Comparison of ENCODE assay signal across 15 cellular contexts in genomic region chr16:11676799-11677198, GRCh38. TPM values are rescaled to one million over a fixed set of nuclear protein-coding genes. Genes with fewer than 3 reads are reported as not detected.
DNase-seq lines count a peak whose midpoint lies in the region; ATAC-seq and TF ChIP-seq lines count a peak whose summit lies in the region.
"Had no signal": no experiment of that assay in that cellular context is flagged by ENCODE, and none has a peak within 500 bp of the region (broad histone marks: within the 10 kb centered on the region; RNA-seq: fewer than 3 reads in every experiment).

No MANE protein-coding gene starts in this region.

- H3K4me2 ChIP-seq in BLaER1 treated with 17β-estradiol and CSF1 and Interleukin-3, amounts not matched to agents 10 nM and 100 nM: peak overlapping the region; percentile 84 to 99 (median 96)
- H3K4me2 ChIP-seq: neural progenitor cell had no signal

- peak overlapping the region; percentile 1 to 74 (median 51); a peak in 15 of 22 replicates for H3K9ac ChIP-seq in BLaER1 treated with 17β-estradiol and CSF1 and Interleukin-3, amounts not matched to agents 10 nM and 100 nM
- H3K9ac ChIP-seq: neural progenitor cell had no signal

- peaks cover 4% of the 10 kb centered on the region for H3K27me3 Mint-ChIP-seq in IgD-negative memory B cell
- H3K27me3 Mint-ChIP-seq in CD4-positive, alpha-beta memory T cell: no peaks in the 10 kb centered on the region
- H3K27me3 Mint-ChIP-seq: activated T-helper 17 cell treated with anti-CD3 and anti-CD28 coated beads, Interleukin-2, amount 50 U/mL, for 72 hours; central memory CD8-positive, alpha-beta T cell had no signal

- peak overlapping the region; percentile 81 to 100 (median 83) for H3K27ac Mint-ChIP-seq in IgD-negative memory B cell
- H3K27ac Mint-ChIP-seq in CD4-positive, alpha-beta memory T cell: peak overlapping the region in 3 of 7 donors; percentile 2 to 64 (median 12)

- DNase-seq in dorsolateral prefrontal cortex: no peak
- no peak for DNase-seq in CD4-positive, alpha-beta memory T cell
- no peak for DNase-seq in T-helper 1 cell
- no peak for DNase-seq in activated CD4-positive, alpha-beta T cell treated with anti-CD3 and anti-CD28 coated beads, Interleukin-2, amount 50 U/mL, for 48 hours
- DNase-seq: activated CD4-positive, alpha-beta T cell treated with anti-CD3 and anti-CD28 coated beads for 1 hour; GF-D8; NCI-H1105 treated with DMSO at 0.1 percent for 48 hours; NCI-H526 treated with DMSO at 0.1 percent for 48 hours had no signal

- H3K4me3 Mint-ChIP-seq in IgD-negative memory B cell: peak overlapping the region; percentile 16 to 78 (median 69)
- H3K4me3 Mint-ChIP-seq in CD4-positive, alpha-beta memory T cell: no peak overlapping the region
- H3K4me3 Mint-ChIP-seq: activated T-helper 17 cell treated with anti-CD3 and anti-CD28 coated beads, Interleukin-2, amount 50 U/mL, for 72 hours; central memory CD8-positive, alpha-beta T cell; neural progenitor cell had no signal

- peak overlapping the region in 7 of 11 experiments; percentile 8 to 85 (median 70); a peak in 11 of 22 replicates for H3K27ac ChIP-seq in BLaER1 treated with 17β-estradiol and CSF1 and Interleukin-3, amounts not matched to agents 10 nM and 100 nM
- peak overlapping the region in 30 of 59 donors; percentile 2 to 94 (median 76) for H3K27ac ChIP-seq in dorsolateral prefrontal cortex
- H3K27ac ChIP-seq in neutrophil: peak overlapping the region; percentile 89
- no peak overlapping the region for H3K27ac ChIP-seq in CD4-positive, alpha-beta memory T cell (ENCODE audit: low read depth, low read length)
- H3K27ac ChIP-seq: neural progenitor cell had no signal

- intact Hi-C loops in dorsolateral prefrontal cortex (cut with DNase I): no loop called here
- intact Hi-C loops in CD4-positive, alpha-beta memory T cell (cut with micrococcal nuclease): no loop called here

- no peaks in the 10 kb centered on the region for H3K27me3 ChIP-seq in BLaER1 treated with 17β-estradiol and CSF1 and Interleukin-3, amounts not matched to agents 10 nM and 100 nM
- H3K27me3 ChIP-seq in dorsolateral prefrontal cortex: no peaks in the 10 kb centered on the region
- H3K27me3 ChIP-seq in neutrophil: no peaks in the 10 kb centered on the region
- no peaks in the 10 kb centered on the region for H3K27me3 ChIP-seq in CD4-positive, alpha-beta memory T cell (ENCODE audit: insufficient read depth, low read length)
- H3K27me3 ChIP-seq: neural progenitor cell had no signal

- POLR2A ChIA-PET in CD4-positive, alpha-beta memory T cell (lab: Charles Lee; ENCODE audit: partially characterized antibody): interaction anchor here (0.8 kb wide), 1 partner anchor 145 kb away, joined by 4 read pairs; no protein-coding TSS in a partner anchor

- H3K4me1 Mint-ChIP-seq in IgD-negative memory B cell: peaks cover 58 to 87% (median 82%) of the 10 kb centered on the region in 3 donors
- H3K4me1 Mint-ChIP-seq in CD4-positive, alpha-beta memory T cell: peaks cover 29 to 86% (median 58%) of the 10 kb centered on the region in 4 donors

- ATAC-seq in GM21717 (IDR thresholded peaks at IDR 0.05; ENCODE audit: unreplicated experiment): no peak
- ATAC-seq: activated T-helper 17 cell treated with anti-CD3 and anti-CD28 coated beads, Interleukin-2, amount 50 U/mL, for 72 hours had no signal

- no peaks in the 10 kb centered on the region for H3K9me3 ChIP-seq in BLaER1 treated with 17β-estradiol and CSF1 and Interleukin-3, amounts not matched to agents 10 nM and 100 nM (replicated peaks in 1 of 11)
- H3K9me3 ChIP-seq in neutrophil: no peaks in the 10 kb centered on the region
- no peaks in the 10 kb centered on the region for H3K9me3 ChIP-seq in CD4-positive, alpha-beta memory T cell (ENCODE audit: control insufficient read depth in 1 of 2, low read length in 2 of 2)

- no peak for TF ChIP-seq CTCF in dorsolateral prefrontal cortex (IDR thresholded peaks at IDR 0.05 in 54 of 56, conservative IDR thresholded peaks at IDR 0.05 in 2 of 56; ENCODE audit: low read depth in 1 of 56, partially characterized antibody in 56 of 56)
- no peak for TF ChIP-seq CTCF in neutrophil (IDR thresholded peaks at IDR 0.05)

- H3K4me3 ChIP-seq in BLaER1 treated with 17β-estradiol and CSF1 and Interleukin-3, amounts not matched to agents 10 nM and 100 nM: peak overlapping the region in 2 of 10 experiments; percentile 4 to 18; a peak in 3 of 20 replicates
- H3K4me3 ChIP-seq in dorsolateral prefrontal cortex: no peak overlapping the region
- H3K4me3 ChIP-seq in neutrophil (ENCODE audit: low read depth in 1 of 2, low read length in 1 of 2): no peak overlapping the region
- no peak overlapping the region for H3K4me3 ChIP-seq in CD4-positive, alpha-beta memory T cell (ENCODE audit: low read length in 2 of 2)
- H3K4me3 ChIP-seq: neural progenitor cell had no signal

- no peaks in the 10 kb centered on the region for H3K9me3 Mint-ChIP-seq in IgD-negative memory B cell
- no peaks in the 10 kb centered on the region for H3K9me3 Mint-ChIP-seq in CD4-positive, alpha-beta memory T cell
- H3K9me3 Mint-ChIP-seq: activated T-helper 17 cell treated with anti-CD3 and anti-CD28 coated beads, Interleukin-2, amount 50 U/mL, for 72 hours; central memory CD8-positive, alpha-beta T cell; neural progenitor cell had no signal

- peaks cover 98 to 100% (median 100%) of the 10 kb centered on the region in 10 experiments for H3K4me1 ChIP-seq in BLaER1 treated with 17β-estradiol and CSF1 and Interleukin-3, amounts not matched to agents 10 nM and 100 nM
- H3K4me1 ChIP-seq in neutrophil (ENCODE audit: control insufficient read depth in 1 of 2, insufficient read depth in 1 of 2, low read depth in 1 of 2, low read length in 1 of 2): peaks cover 70 to 77% of the 10 kb centered on the region in 2 experiments
- peaks cover 52% of the 10 kb centered on the region for H3K4me1 ChIP-seq in CD4-positive, alpha-beta memory T cell (ENCODE audit: insufficient read depth, low read length)

- H3K36me3 Mint-ChIP-seq in IgD-negative memory B cell: peaks cover 12% of the 10 kb centered on the region
- H3K36me3 Mint-ChIP-seq in CD4-positive, alpha-beta memory T cell: peaks cover 18 to 62% of the 10 kb centered on the region in 2 donors

- H4K20me1 ChIP-seq in BLaER1 treated with 17β-estradiol and CSF1 and Interleukin-3, amounts not matched to agents 10 nM and 100 nM: peaks cover 76 to 100% (median 98%) of the 10 kb centered on the region in 11 experiments

- CTCF ChIA-PET in CD4-positive, alpha-beta memory T cell (lab: Charles Lee; ENCODE audit: partially characterized antibody): interaction anchor here (2.4 to 2.8 kb wide), 2 partner anchors 38 to 145 kb away, joined by 8 to 10 read pairs; no protein-coding TSS in a partner anchor

- H3K36me3 ChIP-seq in BLaER1 treated with 17β-estradiol and CSF1 and Interleukin-3, amounts not matched to agents 10 nM and 100 nM: peaks cover 48 to 83% (median 58%) of the 10 kb centered on the region in 11 experiments
- peaks cover 64% of the 10 kb centered on the region for H3K36me3 ChIP-seq in neutrophil
- peaks cover 33% of the 10 kb centered on the region for H3K36me3 ChIP-seq in CD4-positive, alpha-beta memory T cell (ENCODE audit: insufficient read depth, low read length)
- H3K36me3 ChIP-seq: neural progenitor cell had no signal

RNA-seq across cellular contexts. Expression of gene SNN, which starts 8.5 kb away (rescaled TPM):
- 60.9 TPM for polyA plus RNA-seq in IgD-negative memory B cell
- total RNA-seq in dorsolateral prefrontal cortex: 100 to 1,000 TPM in 118 of 120 experiments, 10 to 100 TPM in 2; 90.3 to 278 (median 166) TPM
- 10 to 100 TPM; 19.2 to 20.4 TPM for total RNA-seq in CD4-positive, alpha-beta memory T cell
- 10 to 100 TPM; 16.1 to 16.7 TPM for polyA plus RNA-seq in CD4-positive, alpha-beta memory T cell

Comparison
In these comparisons a context has a peak if more than half of its experiments do, and no peak if none do; other contexts are left out.
1. H3K4me3 Mint-ChIP-seq: peak in IgD-negative memory B cell (4 of 4); none in CD4-positive, alpha-beta memory T cell (0 of 8).
2. RNA of gene SNN, which starts 8.5 kb away (total RNA-seq): 90.3 to 278 TPM in dorsolateral prefrontal cortex; 19.2 to 20.4 TPM in CD4-positive, alpha-beta memory T cell; every median in the first group is over 4 times any median in the second.